8 cellular contexts compared by ENCODE assay signal in the genomic region with DNA sequence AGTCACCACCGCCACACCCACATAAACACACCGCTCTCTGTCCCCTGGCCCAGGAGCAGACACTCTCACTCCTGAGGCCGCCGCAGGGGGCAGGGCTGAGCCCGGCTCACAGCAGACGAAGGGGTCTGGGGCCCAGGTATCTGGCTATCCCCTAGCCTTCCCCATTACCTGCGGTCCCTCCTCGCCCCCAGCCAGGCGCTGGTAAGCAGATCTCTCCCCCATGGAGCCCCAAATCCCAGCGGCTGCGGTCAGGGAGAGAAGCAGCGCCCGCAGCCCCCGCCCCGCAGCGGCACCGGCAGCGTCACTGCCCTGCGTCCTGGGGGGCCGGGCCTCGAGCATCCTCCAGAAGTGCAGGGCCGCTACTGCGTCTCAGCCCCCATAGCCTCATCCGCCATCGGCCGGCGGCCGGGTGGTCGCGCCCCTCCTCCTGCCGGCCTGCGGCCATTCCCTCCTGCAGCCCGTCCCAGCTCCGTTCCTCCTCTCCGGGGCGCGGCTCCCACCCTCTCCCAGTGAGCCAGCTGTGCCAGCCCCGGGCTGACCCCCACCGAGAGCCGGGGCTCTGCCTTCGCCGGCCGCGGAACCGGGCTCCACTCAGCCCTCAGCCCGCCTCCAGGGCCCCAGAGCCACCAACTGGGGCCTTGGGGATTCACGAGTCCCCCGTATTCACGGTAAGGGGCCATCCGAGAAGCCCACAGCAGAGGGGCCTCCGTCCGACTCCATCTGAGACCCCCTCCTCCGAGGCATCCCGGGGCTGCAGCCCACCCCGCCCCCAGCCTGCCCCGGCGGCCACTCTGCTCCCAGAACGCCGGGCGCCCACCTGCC. TPM values are rescaled to one million over a fixed set of nuclear protein-coding genes. Genes with fewer than 3 reads are reported as not detected.
A peak's percentile ranks its signal among the peaks of the same experiment; 100 is the strongest.
DNase-seq lines count a peak whose midpoint lies in the region; ATAC-seq and TF ChIP-seq lines count a peak whose summit lies in the region.

No MANE protein-coding gene starts in this region.

- DNase-seq in Daoy (ENCODE audit: low read depth) (peak; percentile 78), GM23338 (ENCODE audit: low spot score) (peak; percentile 60), astrocyte of the spinal cord (ENCODE audit: low read depth, low spot score) (no peak), immature natural killer cell (peak; percentile 71 to 75 (median 73)), cerebellum (ENCODE audit: low spot score) (no peak)
- DNase-seq in T-helper 2 cell treated with Interferon-gamma antibody and Interleukin-4, amounts not matched to agents 5 μg/mL and 100 μg/mL, for 36 hours (ENCODE audit: low spot score), result peak; percentile 75
- DNase-seq in stimulated activated CD4-positive, alpha-beta T cell treated with anti-CD3 and anti-CD28 coated beads, Interleukin-12 subunit alpha, Interleukin-12 subunit beta, amount 100 ng/mL, for 4 hours, result peak; percentile 63

- peak overlapping the region; percentile 99 for H3K4me2 ChIP-seq in GM23338
- H3K4me2 ChIP-seq in Loucy (ENCODE audit: low read depth, low read length, poor library complexity, severe bottlenecking), result peak overlapping the region; percentile 96

- no peaks in the 10 kb centered on the region for H3K9me2 ChIP-seq in GM23338 (ENCODE audit: insufficient read depth)
- no peaks in the 10 kb centered on the region for H3K9me2 ChIP-seq in Loucy (replicated peaks; ENCODE audit: low read depth, low read length)

- H3K4me1 Mint-ChIP-seq in GM23338 (peaks cover 44% of the 10 kb centered on the region), immature natural killer cell (peaks cover 46 to 52% of the 10 kb centered on the region in 2 donors)
- H3K4me1 Mint-ChIP-seq in T-helper 2 cell treated with Interferon-gamma antibody and Interleukin-4, amounts not matched to agents 5 μg/mL and 100 μg/mL, for 36 hours (ENCODE audit: low read depth), result peaks cover 37% of the 10 kb centered on the region

- no peaks in the 10 kb centered on the region for H3K9me3 ChIP-seq in Loucy (ENCODE audit: insufficient read depth, low read depth, low read length)

- H4K20me1 ChIP-seq in GM23338 (replicated peaks; ENCODE audit: insufficient read depth) (no peaks in the 10 kb centered on the region; the same call in 1 of the 2 replicates), Loucy (ENCODE audit: insufficient read depth, low read length, poor library complexity, severe bottlenecking) (peaks cover 18% of the 10 kb centered on the region)

- H3K27me3 ChIP-seq in GM23338 (ENCODE audit: insufficient read depth), result no peaks in the 10 kb centered on the region
- no peaks in the 10 kb centered on the region for H3K27me3 ChIP-seq in Loucy (ENCODE audit: insufficient read depth, low read length, poor library complexity, severe bottlenecking)

- H3K4me3 ChIP-seq in GM23338, result peak overlapping the region; percentile 89
- H3K4me3 ChIP-seq in Loucy (ENCODE audit: low read length, poor library complexity, severe bottlenecking), result peak overlapping the region; percentile 92
- H3K4me3 ChIP-seq in astrocyte of the spinal cord (ENCODE audit: low read depth, low read length), result peak overlapping the region; percentile 62

- no peaks in the 10 kb centered on the region for H3K9me3 Mint-ChIP-seq in GM23338
- no peaks in the 10 kb centered on the region for H3K9me3 Mint-ChIP-seq in T-helper 2 cell treated with Interferon-gamma antibody and Interleukin-4, amounts not matched to agents 5 μg/mL and 100 μg/mL, for 36 hours
- no peaks in the 10 kb centered on the region for H3K9me3 Mint-ChIP-seq in immature natural killer cell

- in situ Hi-C loops in astrocyte of the spinal cord (cut with HindIII; ENCODE audit: low sequenced_read_pairs), result no loop called here

- H3K36me3 ChIP-seq in GM23338 (ENCODE audit: insufficient read depth) (no peaks in the 10 kb centered on the region), Loucy (ENCODE audit: insufficient read depth, low read length) (no peaks in the 10 kb centered on the region)

- H3F3A ChIP-seq in GM23338 (replicated peaks; ENCODE audit: low read depth) (peaks cover 13% of the 10 kb centered on the region; the same call in 1 of the 2 replicates), Loucy (ENCODE audit: low read depth) (no peaks in the 10 kb centered on the region)

- H3K79me2 ChIP-seq in GM23338 (replicated peaks; ENCODE audit: insufficient read depth), result peaks cover 25% of the 10 kb centered on the region
- peaks cover 67% of the 10 kb centered on the region for H3K79me2 ChIP-seq in Loucy (ENCODE audit: insufficient read depth, low read length)

- no peak overlapping the region for H3K27ac Mint-ChIP-seq in GM23338
- H3K27ac Mint-ChIP-seq in T-helper 2 cell treated with Interferon-gamma antibody and Interleukin-4, amounts not matched to agents 5 μg/mL and 100 μg/mL, for 36 hours, result peak overlapping the region; percentile 86
- H3K27ac Mint-ChIP-seq in immature natural killer cell, result peak overlapping the region; percentile 89 to 97 (median 92)

- TF ChIP-seq CTCF in GM23338 (conservative IDR thresholded peaks at IDR 0.05; ENCODE audit: low read depth in 2 of 2), result peak in 1 of 2 experiments; percentile 45; a peak in 2 of 4 replicates
- TF ChIP-seq CTCF in Loucy (conservative IDR thresholded peaks at IDR 0.05; ENCODE audit: low read length), result peak; percentile 68
- peak; percentile 59 for TF ChIP-seq CTCF in astrocyte of the spinal cord (IDR thresholded peaks at IDR 0.05; ENCODE audit: low read depth, low read length)

- peak overlapping the region; percentile 87; the same call in 1 of the 2 replicates for H2AFZ ChIP-seq in GM23338
- H2AFZ ChIP-seq in Loucy (ENCODE audit: low read length), result peak overlapping the region; percentile 78

- H3K27me3 Mint-ChIP-seq in GM23338 (ENCODE audit: insufficient read depth, low read depth, poor library complexity) (peaks cover 18% of the 10 kb centered on the region), immature natural killer cell (ENCODE audit: low read depth in 3 of 3) (peaks cover 0 to 11% (median 0%) of the 10 kb centered on the region in 3 donors)
- no peaks in the 10 kb centered on the region for H3K27me3 Mint-ChIP-seq in T-helper 2 cell treated with Interferon-gamma antibody and Interleukin-4, amounts not matched to agents 5 μg/mL and 100 μg/mL, for 36 hours (ENCODE audit: low read depth)

- H3K4me3 Mint-ChIP-seq in GM23338, result peak overlapping the region; percentile 80
- peak overlapping the region; percentile 90 for H3K4me3 Mint-ChIP-seq in T-helper 2 cell treated with Interferon-gamma antibody and Interleukin-4, amounts not matched to agents 5 μg/mL and 100 μg/mL, for 36 hours
- peak overlapping the region; percentile 89 to 94 (median 89) for H3K4me3 Mint-ChIP-seq in immature natural killer cell

- ATAC-seq in GM23338, result peak; percentile 44

- H3K9ac ChIP-seq in Loucy (ENCODE audit: low read depth, low read length, poor library complexity, severe bottlenecking), result peak overlapping the region; percentile 84

- H3K36me3 Mint-ChIP-seq in GM23338 (ENCODE audit: low read depth), result no peaks in the 10 kb centered on the region; the same call in 2 of the 3 replicates
- peaks cover 10% of the 10 kb centered on the region for H3K36me3 Mint-ChIP-seq in T-helper 2 cell treated with Interferon-gamma antibody and Interleukin-4, amounts not matched to agents 5 μg/mL and 100 μg/mL, for 36 hours (ENCODE audit: low read depth)
- no peaks in the 10 kb centered on the region for H3K36me3 Mint-ChIP-seq in immature natural killer cell

- no peak overlapping the region for H3K27ac ChIP-seq in GM23338 (ENCODE audit: low read depth)

- peaks cover 19% of the 10 kb centered on the region for H3K4me1 ChIP-seq in GM23338 (ENCODE audit: insufficient read depth)
- H3K4me1 ChIP-seq in Loucy (ENCODE audit: insufficient read depth, low read length, poor library complexity, severe bottlenecking), result peaks cover 44% of the 10 kb centered on the region

TF ChIP-seq in GM23338, 12 proteins besides CTCF, POLR2A, EP300 and RAD21:
- peak; percentile 42; the same call in 1 of the 2 replicates for TF ChIP-seq CREB1 (CRISPR knock-in tag; IDR thresholded peaks at IDR 0.05; ENCODE audit: low read depth)
- no peak; the same call in 1 of the 2 replicates for TF ChIP-seq POLR2AphosphoS5 (IDR thresholded peaks at IDR 0.05; ENCODE audit: low read depth)

RNA-seq across cellular contexts. Expression of gene TNK2, which starts 13.1 kb away (rescaled TPM):
- total RNA-seq in Daoy (2014; rRNA removed; shearing (Covaris generic)), result 6.5 and 8.8 TPM in 2 replicates
- total RNA-seq in GM23338 (2014; rRNA removed; shearing (Covaris generic)), result 17.4 and 22.5 TPM in 2 replicates
- polyA plus RNA-seq in GM23338 (2016; fragmentation: Nextera tagmentation; extraction: Ambion mirVana) (9.6 and 10.0 TPM in 2 replicates), immature natural killer cell (1 to 10 TPM; 1.4 to 4.9 (median 1.6) TPM)
- total RNA-seq in cerebellum, result 17.8 TPM

Comparison
In these comparisons a context has a peak if more than half of its experiments do, and no peak if none do; other contexts are left out.
1. DNase-seq: peak in Daoy (single experiment), GM23338 (single experiment), T-helper 2 cell treated with Interferon-gamma antibody and Interleukin-4, amounts not matched to agents 5 μg/mL and 100 μg/mL, for 36 hours (single experiment), immature natural killer cell (3 of 3) and stimulated activated CD4-positive, alpha-beta T cell treated with anti-CD3 and anti-CD28 coated beads, Interleukin-12 subunit alpha, Interleukin-12 subunit beta, amount 100 ng/mL, for 4 hours (single experiment); none in astrocyte of the spinal cord (single experiment) and cerebellum (single experiment).
2. Peak in every context shown above with its lines, with median percentiles within 50 percentile points of each other: H3K4me3 ChIP-seq and H3K4me3 Mint-ChIP-seq.